31 cellular contexts compared by ENCODE assay signal in the genomic region with DNA sequence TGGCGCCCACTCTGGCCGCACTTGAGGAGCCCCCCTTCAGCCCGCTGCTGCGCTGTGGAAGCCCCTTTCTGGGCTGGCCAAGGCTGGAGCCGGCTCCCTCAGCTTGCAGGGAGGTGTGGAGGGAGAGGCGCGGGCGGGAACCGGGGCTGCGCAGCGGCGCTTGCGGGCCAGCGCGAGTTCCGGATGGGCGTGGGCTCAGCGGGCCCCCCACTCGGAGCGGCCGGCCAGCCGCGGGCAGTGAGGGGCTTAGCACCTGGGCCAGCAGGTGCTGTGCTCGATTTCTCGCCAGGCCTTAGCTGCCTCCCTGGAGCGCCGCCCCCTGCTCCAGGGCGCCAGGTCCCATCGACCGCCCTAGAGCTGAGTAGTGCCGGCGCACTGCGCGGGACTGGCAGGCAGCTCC. TPM values are rescaled to one million over a fixed set of nuclear protein-coding genes. Genes with fewer than 3 reads are reported as not detected.
"Had no signal": no experiment of that assay in that cellular context is flagged by ENCODE, and none has a peak within 500 bp of the region (broad histone marks: within the 10 kb centered on the region; RNA-seq: fewer than 3 reads in every experiment).

No MANE protein-coding gene starts in this region.

- H3K4me1 Mint-ChIP-seq: activated B cell treated with CpG ODN at 0.5 μM for 24 hours; activated T-helper 17 cell treated with anti-CD3 and anti-CD28 coated beads, Interleukin-2, amount 50 U/mL, for 72 hours had no signal

- H3K9me3 ChIP-seq: esophagus squamous epithelium, gastroesophageal sphincter had no signal

- H3K27ac ChIP-seq: epithelial cell of prostate, gastroesophageal sphincter, WERI-Rb-1 had no signal

- H3K27me3 ChIP-seq: esophagus squamous epithelium, gastroesophageal sphincter had no signal

- ATAC-seq: activated CD4-positive, CD25-positive, alpha-beta regulatory T cell treated with anti-CD3 and anti-CD28 coated beads, Interleukin-2, amount 50 U/mL, for 24 hours; activated CD8-positive, alpha-beta memory T cell treated with anti-CD3 and anti-CD28 coated beads, Interleukin-2, amount 10 ng/mL, durations not matched to agents 7 days and 5 days; activated CD8-positive, alpha-beta T cell treated with anti-CD3 and anti-CD28 coated beads for 36 hours; activated T-cell treated with anti-CD3 and anti-CD28 coated beads, Interleukin-2, amount 50 U/mL, for 4 hours; activated T-helper 17 cell treated with anti-CD3 and anti-CD28 coated beads, Interleukin-2, amount 50 U/mL, for 72 hours; effector memory CD8-positive, alpha-beta T cell; gastroesophageal sphincter; T-helper 17 cell had no signal

- H3K4me1 ChIP-seq: esophagus squamous epithelium, gastroesophageal sphincter had no signal

- H3K36me3 Mint-ChIP-seq: activated CD8-positive, alpha-beta memory T cell treated with anti-CD3 and anti-CD28 coated beads, Interleukin-2, amount 10 ng/mL, durations not matched to agents 7 days and 5 days; activated naive CD8-positive, alpha-beta T cell had no signal

- DNase-seq: activated B cell treated with CpG ODN at 0.5 μM for 24 hours; activated CD4-positive, alpha-beta T cell treated with anti-CD3 and anti-CD28 coated beads for 48 hours; activated CD4-positive, alpha-beta T cell treated with anti-CD3 and anti-CD28 coated beads, Interleukin-2, amount 50 U/mL, for 1 hour; activated CD4-positive, alpha-beta T cell treated with anti-CD3 and anti-CD28 coated beads, Interleukin-2, amount 50 U/mL, for 48 hours; activated CD8-positive, alpha-beta memory T cell treated with anti-CD3 and anti-CD28 coated beads, Interleukin-2, amount 10 ng/mL, durations not matched to agents 7 days and 5 days; activated CD8-positive, alpha-beta memory T cell treated with anti-CD3 and anti-CD28 coated beads, Interleukin-2, amount 50 U/mL, for 4 hours; activated CD8-positive, alpha-beta T cell treated with anti-CD3 and anti-CD28 coated beads for 36 hours; activated effector memory CD4-positive, alpha-beta T cell treated with Interleukin-2 at 50 U/mL for 16 hours; activated gamma-delta T cell treated with Interleukin-2 at 50 U/mL for 16 hours; activated naive CD4-positive, alpha-beta T cell treated with anti-CD3 and anti-CD28 coated beads, Interleukin-2, amount 50 U/mL, for 16 hours; activated naive CD4-positive, alpha-beta T cell treated with Interleukin-2 at 50 U/mL for 16 hours; activated T-cell treated with anti-CD3 and anti-CD28 coated beads, Interleukin-2, amount 50 U/mL, for 4 hours; amniotic stem cell; anterior cingulate cortex; caudate nucleus; cortex of kidney; dermis blood vessel endothelial cell; effector CD4-positive, alpha-beta T cell; effector memory CD8-positive, alpha-beta T cell; esophagus squamous epithelium; foreskin melanocyte; T-helper 1 cell; T-helper 17 cell; T1000; WERI-Rb-1 had no signal

- H3K27me3 Mint-ChIP-seq: activated CD8-positive, alpha-beta T cell treated with anti-CD3 and anti-CD28 coated beads for 36 hours; activated naive CD8-positive, alpha-beta T cell had no signal

- H3K9me3 Mint-ChIP-seq: activated B cell treated with CpG ODN at 0.5 μM for 24 hours; activated T-cell treated with anti-CD3 and anti-CD28 coated beads, Interleukin-2, amount 50 U/mL, for 4 hours; activated T-helper 17 cell treated with anti-CD3 and anti-CD28 coated beads, Interleukin-2, amount 50 U/mL, for 72 hours; effector memory CD8-positive, alpha-beta T cell; T-helper 2 cell treated with Interferon-gamma antibody and Interleukin-4, amounts not matched to agents 5 μg/mL and 100 μg/mL, for 36 hours had no signal

- H3K4me3 Mint-ChIP-seq: activated B cell treated with CpG ODN at 0.5 μM for 24 hours; activated CD8-positive, alpha-beta memory T cell treated with anti-CD3 and anti-CD28 coated beads, Interleukin-2, amount 10 ng/mL, durations not matched to agents 7 days and 5 days; activated CD8-positive, alpha-beta T cell treated with anti-CD3 and anti-CD28 coated beads for 36 hours; activated naive CD8-positive, alpha-beta T cell; activated T-cell treated with anti-CD3 and anti-CD28 coated beads, Interleukin-2, amount 50 U/mL, for 4 hours; activated T-helper 17 cell treated with anti-CD3 and anti-CD28 coated beads, Interleukin-2, amount 50 U/mL, for 72 hours; effector memory CD8-positive, alpha-beta T cell; T-helper 17 cell; T-helper 2 cell treated with Interferon-gamma antibody and Interleukin-4, amounts not matched to agents 5 μg/mL and 100 μg/mL, for 36 hours had no signal

- H3K36me3 ChIP-seq: esophagus squamous epithelium, gastroesophageal sphincter, WERI-Rb-1 had no signal

- H3K4me3 ChIP-seq: esophagus squamous epithelium, gastroesophageal sphincter had no signal

- H3K27ac Mint-ChIP-seq: activated B cell treated with CpG ODN at 0.5 μM for 24 hours; activated CD8-positive, alpha-beta memory T cell treated with anti-CD3 and anti-CD28 coated beads, Interleukin-2, amount 10 ng/mL, durations not matched to agents 7 days and 5 days; activated CD8-positive, alpha-beta T cell treated with anti-CD3 and anti-CD28 coated beads for 36 hours; activated naive CD8-positive, alpha-beta T cell; activated T-helper 17 cell treated with anti-CD3 and anti-CD28 coated beads, Interleukin-2, amount 50 U/mL, for 72 hours; effector memory CD8-positive, alpha-beta T cell; T-helper 17 cell; T-helper 2 cell treated with Interferon-gamma antibody and Interleukin-4, amounts not matched to agents 5 μg/mL and 100 μg/mL, for 36 hours had no signal

RNA-seq across cellular contexts. Expression of a gene that starts 8.0 kb away (rescaled TPM):
- total RNA-seq: activated B cell treated with CpG ODN at 0.5 μM for 24 hours had no signal
